In genomic region chr20:35077341-35077740, GRCh38 we compare ENCODE assay signal across 31 cellular contexts.
"Had no signal": no experiment of that assay in that cellular context is flagged by ENCODE, and none has a peak within 500 bp of the region (broad histone marks: within the 10 kb centered on the region; RNA-seq: fewer than 3 reads in every experiment).

No MANE protein-coding gene starts in this region.

- DNase-seq: activated CD4-positive, alpha-beta memory T cell treated with anti-CD3 and anti-CD28 coated beads, Interleukin-2, amount 10 ng/mL, durations not matched to agents 7 days and 5 days; activated CD4-positive, alpha-beta T cell treated with anti-CD3 and anti-CD28 coated beads, Interleukin-2, amount 10 ng/mL, durations not matched to agents 24 days and 14 days; activated CD8-positive, alpha-beta memory T cell treated with anti-CD3 and anti-CD28 coated beads, Interleukin-2, amount 10 ng/mL, durations not matched to agents 7 days and 5 days; activated effector memory CD4-positive, alpha-beta T cell treated with anti-CD3 and anti-CD28 coated beads, Interleukin-2, amount 50 U/mL, for 16 hours; activated naive CD4-positive, alpha-beta T cell treated with anti-CD3 and anti-CD28 coated beads for 36 hours; activated T-cell treated with anti-CD3 and anti-CD28 coated beads for 4 hours; amygdala; dermis blood vessel endothelial cell; effector CD4-positive, alpha-beta T cell; gastrocnemius medialis; glutamatergic neuron; islet precursor cell; left cardiac atrium; naive thymus-derived CD8-positive, alpha-beta T cell; nucleus accumbens; psoas muscle; sigmoid colon; stimulated activated CD4-positive, alpha-beta T cell treated with anti-CD3 and anti-CD28 coated beads, Interleukin-1b, Interleukin-23, amount 100 ng/mL, for 48 hours; stimulated activated CD4-positive, alpha-beta T cell treated with anti-CD3 and anti-CD28 coated beads, Interleukin-4, amount 100 ng/mL, for 4 hours; stimulated activated CD8-positive, alpha-beta memory T cell treated with anti-CD3 and anti-CD28 coated beads, Interleukin-4, amount 100 ng/mL, for 48 hours; stimulated activated naive B cell treated with anti-CD40 and anti-IgM and Interleukin-4, amounts not matched to agents 10 μg/mL and 1 μg/mL and 100 μg/mL, for 72 hours; T-helper 1 cell; WERI-Rb-1 had no signal

- H3K27me3 ChIP-seq: gastrocnemius medialis, sigmoid colon, tibial nerve had no signal

- H3K4me1 ChIP-seq: parathyroid adenoma had no signal

- H3K4me1 Mint-ChIP-seq: neural crest cell had no signal

- H2AFZ ChIP-seq: parathyroid adenoma had no signal

- H3K4me2 ChIP-seq: smooth muscle cell had no signal

- ATAC-seq: activated CD4-positive, CD25-positive, alpha-beta regulatory T cell treated with anti-CD3 and anti-CD28 coated beads, Interleukin-2, amount 50 U/mL, for 24 hours; activated CD8-positive, alpha-beta memory T cell treated with anti-CD3 and anti-CD28 coated beads, Interleukin-2, amount 10 ng/mL, durations not matched to agents 7 days and 5 days; gastrocnemius medialis; left cardiac atrium; naive thymus-derived CD8-positive, alpha-beta T cell; psoas muscle; stimulated activated naive B cell treated with anti-CD40 and anti-IgM and Interleukin-4, amounts not matched to agents 10 μg/mL and 1 μg/mL and 100 μg/mL, for 72 hours had no signal

- H3K27ac Mint-ChIP-seq: activated CD4-positive, alpha-beta memory T cell treated with anti-CD3 and anti-CD28 coated beads, Interleukin-2, amount 10 ng/mL, durations not matched to agents 7 days and 5 days; activated CD4-positive, alpha-beta T cell treated with anti-CD3 and anti-CD28 coated beads, Interleukin-2, amount 10 ng/mL, durations not matched to agents 24 days and 14 days; activated CD8-positive, alpha-beta memory T cell treated with anti-CD3 and anti-CD28 coated beads, Interleukin-2, amount 10 ng/mL, durations not matched to agents 7 days and 5 days; activated naive CD4-positive, alpha-beta T cell treated with anti-CD3 and anti-CD28 coated beads for 36 hours; activated T-helper 1 cell treated with anti-CD3 and anti-CD28 coated beads, Interleukin-12 subunit alpha, Interleukin-12 subunit beta, Interleukin-2, Interleukin-4 antibody, amounts not matched to agents 30 ng/mL and 10 ng/mL and 1 ng/mL, durations not matched to agents 14 hours and 24 hours and 36 hours; memory B cell; naive thymus-derived CD8-positive, alpha-beta T cell; stimulated activated naive B cell treated with anti-CD40 and anti-IgM and Interleukin-4, amounts not matched to agents 10 μg/mL and 1 μg/mL and 100 μg/mL, for 72 hours had no signal

- H3K9ac ChIP-seq: parathyroid adenoma had no signal

- H3K9me3 ChIP-seq: gastrocnemius medialis, psoas muscle, sigmoid colon had no signal

- H3K4me3 Mint-ChIP-seq: activated CD4-positive, alpha-beta memory T cell treated with anti-CD3 and anti-CD28 coated beads, Interleukin-2, amount 10 ng/mL, durations not matched to agents 7 days and 5 days; activated CD4-positive, alpha-beta T cell treated with anti-CD3 and anti-CD28 coated beads, Interleukin-2, amount 10 ng/mL, durations not matched to agents 24 days and 14 days; activated CD8-positive, alpha-beta memory T cell treated with anti-CD3 and anti-CD28 coated beads, Interleukin-2, amount 10 ng/mL, durations not matched to agents 7 days and 5 days; activated naive CD4-positive, alpha-beta T cell treated with anti-CD3 and anti-CD28 coated beads for 36 hours; activated T-helper 1 cell treated with anti-CD3 and anti-CD28 coated beads, Interleukin-12 subunit alpha, Interleukin-12 subunit beta, Interleukin-2, Interleukin-4 antibody, amounts not matched to agents 30 ng/mL and 10 ng/mL and 1 ng/mL, durations not matched to agents 14 hours and 24 hours and 36 hours; central memory CD8-positive, alpha-beta T cell; memory B cell; naive thymus-derived CD8-positive, alpha-beta T cell; neural crest cell; stimulated activated naive B cell treated with anti-CD40 and anti-IgM and Interleukin-4, amounts not matched to agents 10 μg/mL and 1 μg/mL and 100 μg/mL, for 72 hours had no signal

- H3K27ac ChIP-seq: gastrocnemius medialis, parathyroid adenoma, psoas muscle, sigmoid colon, tibial nerve, WERI-Rb-1 had no signal

- H3K9me3 Mint-ChIP-seq: central memory CD8-positive, alpha-beta T cell; naive thymus-derived CD8-positive, alpha-beta T cell had no signal

- H3K4me3 ChIP-seq: gastrocnemius medialis, psoas muscle, sigmoid colon, smooth muscle cell, tibial nerve had no signal

- H3K27me3 Mint-ChIP-seq: activated CD4-positive, alpha-beta memory T cell treated with anti-CD3 and anti-CD28 coated beads, Interleukin-2, amount 10 ng/mL, durations not matched to agents 7 days and 5 days; activated CD4-positive, alpha-beta T cell treated with anti-CD3 and anti-CD28 coated beads, Interleukin-2, amount 10 ng/mL, durations not matched to agents 24 days and 14 days; activated CD8-positive, alpha-beta memory T cell treated with anti-CD3 and anti-CD28 coated beads, Interleukin-2, amount 10 ng/mL, durations not matched to agents 7 days and 5 days; central memory CD8-positive, alpha-beta T cell; memory B cell; naive thymus-derived CD8-positive, alpha-beta T cell; stimulated activated naive B cell treated with anti-CD40 and anti-IgM and Interleukin-4, amounts not matched to agents 10 μg/mL and 1 μg/mL and 100 μg/mL, for 72 hours had no signal
